ENCODE assay signal across 30 cellular contexts in genomic region chr3:70988111-70988510, GRCh38.
DNase-seq lines count a peak whose midpoint lies in the region; ATAC-seq and TF ChIP-seq lines count a peak whose summit lies in the region.
"Had no signal": no experiment of that assay in that cellular context is flagged by ENCODE, and none has a peak within 500 bp of the region (broad histone marks: within the 10 kb centered on the region; RNA-seq: fewer than 3 reads in every experiment).

No MANE protein-coding gene starts in this region.

- no peaks in the 10 kb centered on the region for H4K20me1 ChIP-seq in mammary epithelial cell (ENCODE audit: insufficient read depth, low read length)

- no peaks in the 10 kb centered on the region for H3K9me3 Mint-ChIP-seq in MCF 10A (ENCODE audit: unreplicated experiment)
- H3K9me3 Mint-ChIP-seq in naive thymus-derived CD4-positive, alpha-beta T cell, result peaks cover 0 to 4% (median 0%) of the 10 kb centered on the region in 11 donors
- H3K9me3 Mint-ChIP-seq: activated CD4-positive, alpha-beta memory T cell treated with anti-CD3 and anti-CD28 coated beads, Interleukin-2, amount 10 ng/mL, durations not matched to agents 7 days and 5 days; CD8-positive, alpha-beta T cell had no signal

- in situ Hi-C loops in mammary epithelial cell (cut with MboI; ENCODE audit: low sequenced_read_pairs in 2 of 2), result no loop called here
- in situ Hi-C loops in transverse colon (cut with MboI; ENCODE audit: low pct_ligation_motif_present in 1 of 4, low pct_unique_long_range_greater_than_20kb in 1 of 4, low sequenced_read_pairs in 3 of 4), result loop anchor here in 1 of 4 donors (25.0 kb wide), 1 partner anchor 599 kb away; the partner anchor contains the start of gene FOXP1

- TF ChIP-seq EP300 in transverse colon (IDR thresholded peaks at IDR 0.05; ENCODE audit: low read depth) (no peak), stomach (IDR thresholded peaks at IDR 0.05) (no peak)

- peak overlapping the region; percentile 66 for H3K27ac Mint-ChIP-seq in MCF 10A (ENCODE audit: low read depth, unreplicated experiment)
- peak overlapping the region in 5 of 9 donors; percentile 53 to 85 (median 71) for H3K27ac Mint-ChIP-seq in naive thymus-derived CD4-positive, alpha-beta T cell
- H3K27ac Mint-ChIP-seq: activated CD4-positive, alpha-beta memory T cell treated with anti-CD3 and anti-CD28 coated beads, Interleukin-2, amount 10 ng/mL, durations not matched to agents 7 days and 5 days had no signal

- no peak for TF ChIP-seq CTCF in MCF 10A (IDR thresholded peaks at IDR 0.05; ENCODE audit: unreplicated experiment)
- TF ChIP-seq CTCF in mammary epithelial cell (conservative IDR thresholded peaks at IDR 0.05 in 1 of 2, IDR thresholded peaks at IDR 0.05 in 1 of 2; ENCODE audit: extremely low read depth in 1 of 2, insufficient read depth in 1 of 2, low read depth in 1 of 2, low read length in 2 of 2), result no peak
- no peak for TF ChIP-seq CTCF in transverse colon (IDR thresholded peaks at IDR 0.05)
- TF ChIP-seq CTCF in stomach (IDR thresholded peaks at IDR 0.05), result no peak

- no peak overlapping the region for H2AFZ ChIP-seq in mammary epithelial cell (ENCODE audit: low read depth, low read length)

- H3K9me3 ChIP-seq in mammary epithelial cell (replicated peaks; ENCODE audit: insufficient read depth, low read length) (no peaks in the 10 kb centered on the region), transverse colon (no peaks in the 10 kb centered on the region), SJCRH30 (replicated peaks) (no peaks in the 10 kb centered on the region), stomach (no peaks in the 10 kb centered on the region)
- no peaks in the 10 kb centered on the region for H3K9me3 ChIP-seq in naive thymus-derived CD4-positive, alpha-beta T cell (ENCODE audit: control insufficient read depth in 2 of 3, low read length in 3 of 3)
- H3K9me3 ChIP-seq: adrenal gland, breast epithelium, psoas muscle had no signal

- H3K36me3 ChIP-seq in mammary epithelial cell (ENCODE audit: insufficient read depth, low read length), result peaks cover 20% of the 10 kb centered on the region
- H3K36me3 ChIP-seq in naive thymus-derived CD4-positive, alpha-beta T cell (ENCODE audit: control insufficient read depth in 2 of 3, insufficient read depth in 3 of 3, low read length in 3 of 3), result peaks cover 11 to 58% (median 42%) of the 10 kb centered on the region in 3 experiments
- H3K36me3 ChIP-seq in transverse colon, result peaks cover 0 to 24% (median 8%) of the 10 kb centered on the region in 4 donors
- H3K36me3 ChIP-seq in SJCRH30, result 0 out of 2 replicates have a peak, but pooled peaks cover 3% of the 10 kb centered on the region
- peaks cover 16 to 55% (median 34%) of the 10 kb centered on the region in 4 donors for H3K36me3 ChIP-seq in stomach

- no TSS peak for BruUV-seq in MCF 10A (replicated peaks; lab: Mats Ljungman, UMichigan)
- BruUV-seq in mammary epithelial cell (replicated peaks; lab: Mats Ljungman, UMichigan), result no TSS peak

- peaks cover 7% of the 10 kb centered on the region for H3K4me1 Mint-ChIP-seq in MCF 10A (ENCODE audit: insufficient read depth, unreplicated experiment)
- peaks cover 36 to 96% (median 87%) of the 10 kb centered on the region in 7 donors for H3K4me1 Mint-ChIP-seq in naive thymus-derived CD4-positive, alpha-beta T cell

- POLR2A ChIA-PET in MCF 10A (lab: Yijun Ruan, JAX), result interaction anchor here (0.7 to 1.0 kb wide), 2 partner anchors 69 to 80 kb away, joined by 4 to 5 read pairs; no protein-coding TSS in a partner anchor
- POLR2A ChIA-PET in naive thymus-derived CD4-positive, alpha-beta T cell (lab: Charles Lee), result interaction anchor here (0.9 to 1.4 kb wide), 3 partner anchors 11 to 286 kb away, joined by 3 read pairs; no protein-coding TSS in a partner anchor

- no peak overlapping the region for H3K9ac ChIP-seq in mammary epithelial cell (ENCODE audit: insufficient read depth, low read length)

- H3K36me3 Mint-ChIP-seq in MCF 10A (ENCODE audit: insufficient read depth, unreplicated experiment), result peaks cover 48% of the 10 kb centered on the region
- peaks cover 11 to 76% (median 70%) of the 10 kb centered on the region in 5 donors for H3K36me3 Mint-ChIP-seq in naive thymus-derived CD4-positive, alpha-beta T cell

- no peak overlapping the region for H3K4me2 ChIP-seq in mammary epithelial cell (ENCODE audit: insufficient read depth, low read depth, low read length)

- H3K4me3 Mint-ChIP-seq in MCF 10A (ENCODE audit: unreplicated experiment), result no peak overlapping the region
- H3K4me3 Mint-ChIP-seq in naive thymus-derived CD4-positive, alpha-beta T cell, result no peak overlapping the region
- H3K4me3 Mint-ChIP-seq: activated CD4-positive, alpha-beta memory T cell treated with anti-CD3 and anti-CD28 coated beads, Interleukin-2, amount 10 ng/mL, durations not matched to agents 7 days and 5 days; CD8-positive, alpha-beta T cell had no signal

- no peaks in the 10 kb centered on the region for H3K27me3 Mint-ChIP-seq in MCF 10A (ENCODE audit: insufficient read depth, unreplicated experiment)
- no peaks in the 10 kb centered on the region for H3K27me3 Mint-ChIP-seq in naive thymus-derived CD4-positive, alpha-beta T cell
- H3K27me3 Mint-ChIP-seq: activated CD4-positive, alpha-beta memory T cell treated with anti-CD3 and anti-CD28 coated beads, Interleukin-2, amount 10 ng/mL, durations not matched to agents 7 days and 5 days had no signal

- ATAC-seq in naive thymus-derived CD4-positive, alpha-beta T cell, result no peak
- no peak for ATAC-seq in GM21717 (IDR thresholded peaks at IDR 0.05; ENCODE audit: unreplicated experiment)
- ATAC-seq: activated CD4-positive, CD25-positive, alpha-beta regulatory T cell treated with anti-CD3 and anti-CD28 coated beads, Interleukin-2, amount 50 U/mL, for 24 hours; CD8-positive, alpha-beta T cell; psoas muscle; stimulated activated naive CD8-positive, alpha-beta T cell treated with anti-CD3 and anti-CD28 coated beads, Interleukin-15, Interleukin-2, amounts not matched to agents 100 U/mL and 50 U/mL, for 24 hours had no signal

- DNase-seq in MCF 10A (ENCODE audit: unreplicated experiment) (peak; percentile 12), mammary epithelial cell (no peak), amniotic epithelial cell (ENCODE audit: low read depth) (peak; percentile 50), transverse colon (no peak), SJCRH30 (no peak), stomach (no peak)
- no peak for DNase-seq in naive thymus-derived CD4-positive, alpha-beta T cell
- DNase-seq: activated CD4-positive, alpha-beta memory T cell treated with anti-CD3 and anti-CD28 coated beads, Interleukin-2, amount 10 ng/mL, durations not matched to agents 7 days and 5 days; activated CD8-positive, alpha-beta memory T cell treated with anti-CD3 and anti-CD28 coated beads, Interleukin-2, amount 50 U/mL, for 48 hours; activated gamma-delta T cell treated with Interleukin-2 at 50 U/mL for 16 hours; adrenal gland; CD8-positive, alpha-beta T cell; DMS 273 treated with DMSO at 0.1 percent for 48 hours; effector memory CD4-positive, alpha-beta T cell; EL; erythroblast; foreskin melanocyte; kidney glomerular epithelial cell; MM.1S; NCI-H1417 treated with DMSO at 0.1 percent for 48 hours; NCI-H2081; NCI-H226; NCI-H748 treated with DMSO at 0.1 percent for 48 hours; psoas muscle; stimulated activated naive CD8-positive, alpha-beta T cell treated with anti-CD3 and anti-CD28 coated beads, Interleukin-15, Interleukin-2, amounts not matched to agents 100 U/mL and 50 U/mL, for 24 hours; trophoblast cell had no signal

- CTCF ChIA-PET in MCF 10A (lab: Yijun Ruan, JAX), result interaction anchor here (0.6 to 1.7 kb wide), 5 partner anchors 8 to 425 kb away, joined by 3 to 6 read pairs (median 5); no protein-coding TSS in a partner anchor
- CTCF ChIA-PET in mammary epithelial cell (lab: Charles Lee; ENCODE audit: low non-redundant PET), result no interaction called here
- CTCF ChIA-PET in naive thymus-derived CD4-positive, alpha-beta T cell (lab: Charles Lee), result no interaction called here

- intact Hi-C loops in MCF 10A (cut with micrococcal nuclease), result no loop called here
- intact Hi-C loops in mammary epithelial cell (cut with micrococcal nuclease), result no loop called here
- intact Hi-C loops in naive thymus-derived CD4-positive, alpha-beta T cell (cut with micrococcal nuclease), result no loop called here
- intact Hi-C loops in transverse colon (cut with DNase I; ENCODE audit: low total_unique reads), result no loop called here
- intact Hi-C loops in stomach (cut with DNase I; ENCODE audit: low total_unique reads), result no loop called here

- 86% methylated on average over 4 of the region's 4 CpGs for WGBS in mammary epithelial cell (ENCODE audit: low coverage, missing lambda C conversion rate)
- WGBS in transverse colon (ENCODE audit: low coverage in 1 of 2), 2 donors, result 96 to 100% methylated on average over 4 of the region's 4 CpGs
- 77 to 97% (median 91%) methylated on average over 4 of the region's 4 CpGs for WGBS in stomach, 5 donors

- H3K27me3 ChIP-seq in mammary epithelial cell (ENCODE audit: insufficient read depth, low read length) (no peaks in the 10 kb centered on the region), transverse colon (no peaks in the 10 kb centered on the region), SJCRH30 (no peaks in the 10 kb centered on the region), stomach (no peaks in the 10 kb centered on the region)
- H3K27me3 ChIP-seq in naive thymus-derived CD4-positive, alpha-beta T cell (ENCODE audit: control insufficient read depth in 2 of 2, insufficient read depth in 2 of 2, low read length in 2 of 2), result no peaks in the 10 kb centered on the region
- H3K27me3 ChIP-seq: adrenal gland, breast epithelium had no signal

- H3K79me2 ChIP-seq in mammary epithelial cell (ENCODE audit: insufficient read depth, low read length), result peaks cover 11% of the 10 kb centered on the region

- TF ChIP-seq POLR2A in transverse colon (IDR thresholded peaks at IDR 0.05) (no peak), stomach (IDR thresholded peaks at IDR 0.05) (no peak)

- dilution Hi-C loops in mammary epithelial cell (cut with HindIII; ENCODE audit: low sequenced_read_pairs), result no loop called here

- no peak overlapping the region for H3K4me3 ChIP-seq in mammary epithelial cell (replicated peaks in 1 of 3; ENCODE audit: insufficient read depth in 1 of 3, low read depth in 2 of 3, low read length in 3 of 3)
- H3K4me3 ChIP-seq in naive thymus-derived CD4-positive, alpha-beta T cell (ENCODE audit: low read length), result no peak overlapping the region
- no peak overlapping the region for H3K4me3 ChIP-seq in transverse colon
- H3K4me3 ChIP-seq in SJCRH30, result no peak overlapping the region
- no peak overlapping the region for H3K4me3 ChIP-seq in stomach
- H3K4me3 ChIP-seq: adrenal gland, breast epithelium, lung, psoas muscle had no signal

- peaks cover 10% of the 10 kb centered on the region for H3K4me1 ChIP-seq in mammary epithelial cell (ENCODE audit: insufficient read depth, low read length)
- H3K4me1 ChIP-seq in naive thymus-derived CD4-positive, alpha-beta T cell (ENCODE audit: control insufficient read depth in 2 of 2, insufficient read depth in 2 of 2, low read length in 2 of 2), result peaks cover 17 to 47% of the 10 kb centered on the region in 2 donors
- H3K4me1 ChIP-seq in transverse colon, result peaks cover 2 to 53% (median 5%) of the 10 kb centered on the region in 4 donors
- H3K4me1 ChIP-seq in SJCRH30, result no peaks in the 10 kb centered on the region; the same call in 1 of the 2 replicates
- peaks cover 19 to 92% (median 63%) of the 10 kb centered on the region in 4 donors for H3K4me1 ChIP-seq in stomach

- no peak overlapping the region for H3K27ac ChIP-seq in mammary epithelial cell (ENCODE audit: insufficient read depth, low read depth, low read length)
- H3K27ac ChIP-seq in naive thymus-derived CD4-positive, alpha-beta T cell (ENCODE audit: low read depth, low read length), result no peak overlapping the region
- H3K27ac ChIP-seq in transverse colon, result peak overlapping the region in 3 of 4 donors; percentile 36 to 82 (median 52)
- no peak overlapping the region for H3K27ac ChIP-seq in SJCRH30
- peak overlapping the region in 2 of 5 donors; percentile 40 to 67 for H3K27ac ChIP-seq in stomach
- H3K27ac ChIP-seq: psoas muscle had no signal

Comparison
In these comparisons a context has a peak if more than half of its experiments do, and no peak if none do; other contexts are left out.
1. DNase-seq: peak in MCF 10A (single experiment) and amniotic epithelial cell (single experiment); none in mammary epithelial cell (single experiment), naive thymus-derived CD4-positive, alpha-beta T cell (0 of 9), transverse colon (single experiment), SJCRH30 (0 of 2) and stomach (single experiment).
2. H3K27ac ChIP-seq: peak in transverse colon (3 of 4); none in mammary epithelial cell (single experiment), naive thymus-derived CD4-positive, alpha-beta T cell (single experiment) and SJCRH30 (single experiment).